In genomic region chr1:208069908-208070307, GRCh38 we compare ENCODE assay signal across 1 cellular context.
TF ChIP-seq lines count a peak whose summit lies in the region.

No MANE protein-coding gene starts in this region.

TF ChIP-seq in GM12878, 131 proteins besides CTCF, POLR2A, EP300 and RAD21 (continued from another document):
- TF ChIP-seq ZNF24 (IDR thresholded peaks at IDR 0.05): no peak
- TF ChIP-seq POLR2AphosphoS2 (IDR thresholded peaks at IDR 0.05; ENCODE audit: low read depth, low read length): no peak
- no peak for TF ChIP-seq CHD1 (IDR thresholded peaks at IDR 0.05; ENCODE audit: low read depth, low read length)
